22 cellular contexts compared by ENCODE assay signal in the genomic region with DNA sequence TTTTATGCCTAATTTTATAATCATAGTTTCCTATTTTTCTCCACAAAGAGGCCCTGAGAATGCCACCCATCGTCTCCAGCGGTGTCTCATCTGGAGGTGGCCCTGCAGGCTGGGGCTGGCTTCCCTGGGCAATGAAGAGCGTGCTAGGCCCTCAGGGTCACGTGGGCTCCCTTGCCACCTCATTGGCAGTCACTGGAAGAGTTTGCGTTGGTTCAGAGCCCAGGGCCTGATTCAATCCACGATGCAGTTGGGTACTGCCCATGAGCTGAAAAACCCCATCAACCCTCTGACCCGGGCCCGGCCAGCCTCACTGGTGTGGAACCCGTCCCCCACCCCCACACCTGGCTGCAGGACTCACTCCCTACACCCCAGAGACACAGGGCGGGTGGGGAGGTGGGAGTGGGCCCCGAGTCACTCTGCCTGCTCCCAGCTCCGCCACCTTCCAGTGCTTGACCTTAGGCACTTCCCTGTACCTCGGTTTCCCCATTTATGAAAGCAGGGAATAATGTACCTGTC. TPM values are rescaled to one million over a fixed set of nuclear protein-coding genes. Genes with fewer than 3 reads are reported as not detected.
DNase-seq lines count a peak whose midpoint lies in the region; ATAC-seq, FAIRE-seq and TF ChIP-seq lines count a peak whose summit lies in the region.
"Had no signal": no experiment of that assay in that cellular context is flagged by ENCODE, and none has a peak within 500 bp of the region (broad histone marks: within the 10 kb centered on the region; RNA-seq: fewer than 3 reads in every experiment).

No MANE protein-coding gene starts in this region.

- 78% methylated on average over 5 of the region's 13 CpGs; no CpG with 5 or more reads in 1 of the 2 experiments for WGBS in IMR-90 (ENCODE audit: extremely low coverage in 2 of 2, insufficient read length in 1 of 2), 2 experiments

- no TSS peak for BruUV-seq in IMR-90 (replicated peaks; lab: Mats Ljungman, UMichigan)

- ATAC-seq in IMR-90 (ENCODE audit: low read depth) (no peak), foreskin keratinocyte (no peak), HG03460 (IDR thresholded peaks at IDR 0.05; ENCODE audit: unreplicated experiment) (no peak), GM18873 (IDR thresholded peaks at IDR 0.05; ENCODE audit: low FRiP score, unreplicated experiment) (no peak)
- ATAC-seq in central memory CD8-positive, alpha-beta T cell (replicated peaks; ENCODE audit: extremely low read depth, poor library complexity, severe bottlenecking), result no peak
- ATAC-seq in stimulated activated memory B cell treated with anti-CD40 and anti-IgM and Interleukin-4, amounts not matched to agents 10 μg/mL and 1 μg/mL and 100 μg/mL, for 72 hours, result no peak

- H3K9ac ChIP-seq in IMR-90 (ENCODE audit: low read depth, low read length), result no peak overlapping the region

- H4K5ac ChIP-seq in IMR-90 (ENCODE audit: low read depth, low read length), result no peak overlapping the region

- H4K8ac ChIP-seq in IMR-90 (ENCODE audit: low read depth in 2 of 2, low read length in 2 of 2), result no peak overlapping the region

- H3K4me1 ChIP-seq in IMR-90 (ENCODE audit: control insufficient read depth, insufficient read depth, low read length) (peaks cover 13% of the 10 kb centered on the region), foreskin keratinocyte (no peaks in the 10 kb centered on the region)

- no peak overlapping the region for H3K18ac ChIP-seq in IMR-90 (ENCODE audit: low read depth, low read length)

- H3K4me1 Mint-ChIP-seq in central memory CD8-positive, alpha-beta T cell, result no peaks in the 10 kb centered on the region
- H3K4me1 Mint-ChIP-seq in stimulated activated memory B cell treated with anti-CD40 and anti-IgM and Interleukin-4, amounts not matched to agents 10 μg/mL and 1 μg/mL and 100 μg/mL, for 72 hours, result peaks cover 62% of the 10 kb centered on the region
- H3K4me1 Mint-ChIP-seq: CD4-positive, alpha-beta memory T cell had no signal

- H3K23ac ChIP-seq in IMR-90 (ENCODE audit: low read depth, low read length), result no peak overlapping the region

- H3K56ac ChIP-seq in IMR-90 (ENCODE audit: extremely low read depth, insufficient read depth, low read length), result no peak overlapping the region

- H3K4me2 ChIP-seq in IMR-90 (ENCODE audit: low read depth, low read length), result no peak overlapping the region

- no peaks in the 10 kb centered on the region for H3K9me3 ChIP-seq in IMR-90 (ENCODE audit: control insufficient read depth, insufficient read depth, low read length)
- H3K9me3 ChIP-seq: BE2C, HAP-1 had no signal

- CTCF ChIA-PET in IMR-90 (lab: Yijun Ruan, JAX), result no interaction called here

- no peaks in the 10 kb centered on the region for H4K20me1 ChIP-seq in IMR-90 (ENCODE audit: insufficient read depth, low read length)

- H3K27ac ChIP-seq in IMR-90 (ENCODE audit: insufficient read depth, low read length) (no peak overlapping the region), foreskin keratinocyte (no peak overlapping the region)
- H3K27ac ChIP-seq: C4-2B, HL-60 had no signal

- H3K27ac Mint-ChIP-seq in central memory CD8-positive, alpha-beta T cell (ENCODE audit: low read depth), result peak overlapping the region; percentile 53
- peak overlapping the region; percentile 91 for H3K27ac Mint-ChIP-seq in stimulated activated memory B cell treated with anti-CD40 and anti-IgM and Interleukin-4, amounts not matched to agents 10 μg/mL and 1 μg/mL and 100 μg/mL, for 72 hours
- H3K27ac Mint-ChIP-seq: CD4-positive, alpha-beta memory T cell; HFFc6 had no signal

- no peak for DNase-seq in GM12891 (ENCODE audit: insufficient read length, low spot score)
- no peak for DNase-seq in IMR-90
- DNase-seq in central memory CD8-positive, alpha-beta T cell (ENCODE audit: low spot score in 2 of 2), result no peak
- DNase-seq in foreskin keratinocyte, result no peak
- DNase-seq: BE2C; CD4-positive, alpha-beta memory T cell; DMS153; DMS79 treated with DMSO at 0.1 percent for 48 hours; EL; GOT3; HFFc6; KG1 had no signal

- peaks cover 1% of the 10 kb centered on the region for H3K36me3 Mint-ChIP-seq in central memory CD8-positive, alpha-beta T cell (ENCODE audit: insufficient read depth)
- no peaks in the 10 kb centered on the region for H3K36me3 Mint-ChIP-seq in stimulated activated memory B cell treated with anti-CD40 and anti-IgM and Interleukin-4, amounts not matched to agents 10 μg/mL and 1 μg/mL and 100 μg/mL, for 72 hours
- H3K36me3 Mint-ChIP-seq: CD4-positive, alpha-beta memory T cell had no signal

- H3K4me3 Mint-ChIP-seq in central memory CD8-positive, alpha-beta T cell, result no peak overlapping the region
- H3K4me3 Mint-ChIP-seq in stimulated activated memory B cell treated with anti-CD40 and anti-IgM and Interleukin-4, amounts not matched to agents 10 μg/mL and 1 μg/mL and 100 μg/mL, for 72 hours, result no peak overlapping the region
- H3K4me3 Mint-ChIP-seq: CD4-positive, alpha-beta memory T cell; HFFc6 had no signal

- no peaks in the 10 kb centered on the region for H3K36me3 ChIP-seq in IMR-90 (ENCODE audit: control insufficient read depth, insufficient read depth, low read length)
- H3K36me3 ChIP-seq: BE2C, HAP-1 had no signal

- H3K9me1 ChIP-seq in IMR-90 (ENCODE audit: insufficient read depth, low read length), result peaks cover 19% of the 10 kb centered on the region

- POLR2A ChIA-PET in IMR-90 (lab: Charles Lee; ENCODE audit: unreplicated experiment), result no interaction called here

- no peak overlapping the region for H4K91ac ChIP-seq in IMR-90 (ENCODE audit: insufficient read depth, low read depth, low read length)

- H2BK120ac ChIP-seq in IMR-90 (ENCODE audit: low read depth, low read length), result 0 out of 2 replicates have a peak overlapping the region, but pooled peaks have one; percentile 32

- no peak for TF ChIP-seq RAD21 in IMR-90 (IDR thresholded peaks at IDR 0.05; ENCODE audit: low read length)

- TF ChIP-seq POLR2A in GM12891 (IDR thresholded peaks at IDR 0.05; ENCODE audit: low read depth, low read length) (no peak), IMR-90 (IDR thresholded peaks at IDR 0.05; ENCODE audit: low read depth, low read length) (no peak)

- no peak overlapping the region for H2BK5ac ChIP-seq in IMR-90 (ENCODE audit: low read depth, low read length, poor library complexity, severe bottlenecking)

- TF ChIP-seq CTCF in IMR-90 (conservative IDR thresholded peaks at IDR 0.05; ENCODE audit: low read depth, low read length) (no peak), foreskin keratinocyte (conservative IDR thresholded peaks at IDR 0.05) (no peak)

- FAIRE-seq in GM12891 (lab: Jason Lieb, UNC), result peak; percentile 38
- FAIRE-seq: A204.1, D721Med, G401.6, GM18507 had no signal

- dilution Hi-C loops in IMR-90 (cut with HindIII; ENCODE audit: low sequenced_read_pairs, unreplicated experiment), result no loop called here

- H3K27me3 ChIP-seq in IMR-90 (ENCODE audit: control insufficient read depth, insufficient read depth, low read length) (no peaks in the 10 kb centered on the region), foreskin keratinocyte (no peaks in the 10 kb centered on the region)
- H3K27me3 ChIP-seq: BE2C had no signal

- peaks cover 50% of the 10 kb centered on the region for H3K27me3 Mint-ChIP-seq in central memory CD8-positive, alpha-beta T cell
- peaks cover 10% of the 10 kb centered on the region for H3K27me3 Mint-ChIP-seq in stimulated activated memory B cell treated with anti-CD40 and anti-IgM and Interleukin-4, amounts not matched to agents 10 μg/mL and 1 μg/mL and 100 μg/mL, for 72 hours

- no peak overlapping the region for H2BK20ac ChIP-seq in IMR-90 (ENCODE audit: low read depth, low read length)

- no peaks in the 10 kb centered on the region for H3K9me3 Mint-ChIP-seq in central memory CD8-positive, alpha-beta T cell
- no peaks in the 10 kb centered on the region for H3K9me3 Mint-ChIP-seq in stimulated activated memory B cell treated with anti-CD40 and anti-IgM and Interleukin-4, amounts not matched to agents 10 μg/mL and 1 μg/mL and 100 μg/mL, for 72 hours
- H3K9me3 Mint-ChIP-seq: HFFc6 had no signal

- H2AFZ ChIP-seq in IMR-90 (replicated peaks; ENCODE audit: low read length, poor library complexity), result no peak overlapping the region

- no peak overlapping the region for H2BK15ac ChIP-seq in IMR-90 (ENCODE audit: low read depth, low read length)

- H2AK9ac ChIP-seq in IMR-90 (replicated peaks; ENCODE audit: low read depth, low read length, poor library complexity), result no peak overlapping the region

- intact Hi-C loops in IMR-90 (cut with micrococcal nuclease), result no loop called here

- in situ Hi-C loops in IMR-90 (cut with MboI; ENCODE audit: low sequenced_read_pairs), result no loop called here

- H3K4me3 ChIP-seq in IMR-90 (ENCODE audit: insufficient read depth, low read depth, low read length), result no peak overlapping the region
- H3K4me3 ChIP-seq: HAP-1 had no signal

- no peak overlapping the region for H3K4ac ChIP-seq in IMR-90 (ENCODE audit: low read depth, low read length)

- peak overlapping the region; percentile 39 for H2AK5ac ChIP-seq in IMR-90 (ENCODE audit: low read depth, low read length)

- H3K79me1 ChIP-seq in IMR-90 (ENCODE audit: low read depth in 1 of 2, low read length in 2 of 2), result no peaks in the 10 kb centered on the region

- no peak overlapping the region for H3K14ac ChIP-seq in IMR-90 (replicated peaks; ENCODE audit: low read depth, low read length)

TF ChIP-seq in GM12891, 5 proteins besides CTCF, POLR2A, EP300 and RAD21:
- TF ChIP-seq POLR2AphosphoS5 (IDR thresholded peaks at IDR 0.05; ENCODE audit: low read depth, low read length) (no peak), POU2F2 (IDR thresholded peaks at IDR 0.05; ENCODE audit: low read depth, low read length) (no peak), PAX5 (IDR thresholded peaks at IDR 0.05; ENCODE audit: insufficient read depth, low read length, severe bottlenecking) (no peak), SPI1 (IDR thresholded peaks at IDR 0.05; ENCODE audit: low read depth, low read length) (no peak), TAF1 (IDR thresholded peaks at IDR 0.05; ENCODE audit: low read depth, low read length) (no peak)
TF ChIP-seq in GM12891: peak in this region for 0.

TF ChIP-seq in IMR-90, 13 proteins besides CTCF, POLR2A, EP300 and RAD21 (continues in another document):
- TF ChIP-seq MAZ (IDR thresholded peaks at IDR 0.05; ENCODE audit: borderline replicate concordance, low read depth, low read length) (no peak), MXI1 (IDR thresholded peaks at IDR 0.05; ENCODE audit: borderline replicate concordance, low read depth, low read length) (no peak), FOS (IDR thresholded peaks at IDR 0.05; ENCODE audit: low read depth, low read length) (no peak)

RNA-seq across cellular contexts. Expression of gene A4GALT, which starts 43.4 kb away (rescaled TPM):
- 11.9 TPM for polyA plus RNA-seq in GM12891 (2012; ENCODE audit: low read depth, missing spikeins)
- total RNA-seq in IMR-90 (2012; rRNA removed) (1.6 and 1.9 TPM in 2 replicates), foreskin keratinocyte (11.7 and 16.0 TPM in 2 replicates)
- polyA plus RNA-seq in IMR-90 (2012; rRNA removed) (6.1 and 6.3 TPM in 2 replicates), foreskin keratinocyte (13.8 and 19.1 TPM in 2 replicates)
- polyA plus RNA-seq in IMR-90 (2012; cell fraction: cytosol; rRNA removed), result 3.4 and 8.7 TPM in 2 replicates
- 3.6 and 6.1 TPM in 2 replicates for polyA plus RNA-seq in IMR-90 (2012; cell fraction: nucleus; rRNA removed; ENCODE audit: low replicate concordance)
- polyA plus RNA-seq: CD4-positive, alpha-beta memory T cell had no signal
